ENCODE assay signal across 9 cellular contexts in genomic region chr1:168465942-168466702, GRCh38.
DNase-seq lines count a peak whose midpoint lies in the region; ATAC-seq, FAIRE-seq and TF ChIP-seq lines count a peak whose summit lies in the region.
"Had no signal": no experiment of that assay in that cellular context is flagged by ENCODE, and none has a peak within 500 bp of the region (broad histone marks: within the 10 kb centered on the region; RNA-seq: fewer than 3 reads in every experiment).

No MANE protein-coding gene starts in this region.

- FAIRE-seq in keratinocyte (lab: Jason Lieb, UNC), result peak; percentile 43

- no peaks in the 10 kb centered on the region for H4K20me1 ChIP-seq in keratinocyte (ENCODE audit: control insufficient read depth, extremely low read depth, insufficient read depth, low read length)

- peaks cover 2% of the 10 kb centered on the region for H3K9me3 Mint-ChIP-seq in glutamatergic neuron (ENCODE audit: unreplicated experiment)

- DNase-seq in activated CD4-positive, CD25-positive, alpha-beta regulatory T cell (lab: John Stamatoyannopoulos, UW), result no peak
- DNase-seq in NCI-H2227 (lab: John Stamatoyannopoulos, UW; ENCODE audit: unreplicated experiment) (peak; percentile 93), keratinocyte (ENCODE audit: low read depth, low spot score) (no peak), glutamatergic neuron (no peak)
- DNase-seq in activated CD8-positive, alpha-beta memory T cell treated with anti-CD3 and anti-CD28 coated beads, Interleukin-2, amount 50 U/mL, for 24 hours (ENCODE audit: extremely low read depth), result peak; percentile 14
- peak; percentile 43 for DNase-seq in stimulated activated CD8-positive, alpha-beta memory T cell treated with anti-CD3 and anti-CD28 coated beads, Interleukin-4, amount 100 ng/mL, for 24 hours (ENCODE audit: low read depth)

- no peak overlapping the region for H3K4me3 Mint-ChIP-seq in glutamatergic neuron (ENCODE audit: unreplicated experiment)

- H3K4me1 Mint-ChIP-seq in glutamatergic neuron (ENCODE audit: low read depth, unreplicated experiment), result no peaks in the 10 kb centered on the region

- H3K27ac Mint-ChIP-seq in glutamatergic neuron (ENCODE audit: unreplicated experiment), result no peak overlapping the region

- H3K4me1 ChIP-seq in keratinocyte (ENCODE audit: control insufficient read depth, extremely low read depth, insufficient read depth, low read length), result peaks cover 44% of the 10 kb centered on the region

- H3K79me2 ChIP-seq in keratinocyte (ENCODE audit: control insufficient read depth, insufficient read depth, low read length), result no peaks in the 10 kb centered on the region

- peak overlapping the region; percentile 0 for H3K27ac ChIP-seq in keratinocyte (ENCODE audit: control insufficient read depth, insufficient read depth, low read length)
- H3K27ac ChIP-seq: 22Rv1 had no signal

- no peaks in the 10 kb centered on the region for H3K9me3 ChIP-seq in keratinocyte (ENCODE audit: control insufficient read depth, low read depth, low read length)

- H3K36me3 ChIP-seq in keratinocyte (ENCODE audit: control insufficient read depth in 2 of 2, extremely low read depth in 1 of 2, insufficient read depth in 2 of 2, low read length in 2 of 2), result no peaks in the 10 kb centered on the region

- TF ChIP-seq CTCF in keratinocyte (optimal IDR thresholded peaks at IDR 0.05 in 1 of 3, IDR thresholded peaks at IDR 0.05 in 1 of 3, conservative IDR thresholded peaks at IDR 0.05 in 1 of 3; ENCODE audit: extremely low read depth in 1 of 3, insufficient read depth in 2 of 3, low read length in 3 of 3), result no peak
- no peak for TF ChIP-seq CTCF in glutamatergic neuron (IDR thresholded peaks at IDR 0.05; ENCODE audit: partially characterized antibody, unreplicated experiment)

- peak; percentile 59 to 60 for ATAC-seq in activated CD4-positive, CD25-positive, alpha-beta regulatory T cell treated with anti-CD3 and anti-CD28 coated beads, Interleukin-2, amount 50 U/mL, for 24 hours
- peak; percentile 59 for ATAC-seq in HG03064 (IDR thresholded peaks at IDR 0.05; ENCODE audit: low read depth, unreplicated experiment)

- no peaks in the 10 kb centered on the region for H3K9me1 ChIP-seq in keratinocyte (ENCODE audit: control insufficient read depth, extremely low read depth, insufficient read depth, low read length)

- H3K36me3 Mint-ChIP-seq in glutamatergic neuron (ENCODE audit: unreplicated experiment), result peaks cover 4% of the 10 kb centered on the region

- peaks cover 2% of the 10 kb centered on the region for H3K27me3 Mint-ChIP-seq in glutamatergic neuron (ENCODE audit: unreplicated experiment)

- H3K9ac ChIP-seq in keratinocyte (ENCODE audit: control insufficient read depth, extremely low read depth, insufficient read depth, low read length), result no peak overlapping the region

- dilution Hi-C loops in keratinocyte (cut with MboI; ENCODE audit: extremely low pct_ligation_motif_present, low sequenced_read_pairs), result no loop called here

- no peaks in the 10 kb centered on the region for H3K27me3 ChIP-seq in keratinocyte (ENCODE audit: control insufficient read depth, extremely low read depth, insufficient read depth, low read length)

- peak overlapping the region; percentile 55 for H3K4me2 ChIP-seq in keratinocyte (ENCODE audit: control insufficient read depth, extremely low read depth, insufficient read depth, low read depth, low read length)

- peak overlapping the region; percentile 69 for H2AFZ ChIP-seq in keratinocyte (ENCODE audit: control insufficient read depth, low read length)

- no peak overlapping the region for H3K4me3 ChIP-seq in keratinocyte (ENCODE audit: control insufficient read depth in 2 of 3, extremely low read depth in 1 of 3, insufficient read depth in 2 of 3, low read depth in 1 of 3, low read length in 3 of 3)

Comparison
In these comparisons a context has a peak if more than half of its experiments do, and no peak if none do; other contexts are left out.
1. DNase-seq: peak in NCI-H2227 (single experiment), activated CD8-positive, alpha-beta memory T cell treated with anti-CD3 and anti-CD28 coated beads, Interleukin-2, amount 50 U/mL, for 24 hours (single experiment) and stimulated activated CD8-positive, alpha-beta memory T cell treated with anti-CD3 and anti-CD28 coated beads, Interleukin-4, amount 100 ng/mL, for 24 hours (single experiment); none in activated CD4-positive, CD25-positive, alpha-beta regulatory T cell (0 of 4), keratinocyte (single experiment) and glutamatergic neuron (single experiment).